In the genomic region with DNA sequence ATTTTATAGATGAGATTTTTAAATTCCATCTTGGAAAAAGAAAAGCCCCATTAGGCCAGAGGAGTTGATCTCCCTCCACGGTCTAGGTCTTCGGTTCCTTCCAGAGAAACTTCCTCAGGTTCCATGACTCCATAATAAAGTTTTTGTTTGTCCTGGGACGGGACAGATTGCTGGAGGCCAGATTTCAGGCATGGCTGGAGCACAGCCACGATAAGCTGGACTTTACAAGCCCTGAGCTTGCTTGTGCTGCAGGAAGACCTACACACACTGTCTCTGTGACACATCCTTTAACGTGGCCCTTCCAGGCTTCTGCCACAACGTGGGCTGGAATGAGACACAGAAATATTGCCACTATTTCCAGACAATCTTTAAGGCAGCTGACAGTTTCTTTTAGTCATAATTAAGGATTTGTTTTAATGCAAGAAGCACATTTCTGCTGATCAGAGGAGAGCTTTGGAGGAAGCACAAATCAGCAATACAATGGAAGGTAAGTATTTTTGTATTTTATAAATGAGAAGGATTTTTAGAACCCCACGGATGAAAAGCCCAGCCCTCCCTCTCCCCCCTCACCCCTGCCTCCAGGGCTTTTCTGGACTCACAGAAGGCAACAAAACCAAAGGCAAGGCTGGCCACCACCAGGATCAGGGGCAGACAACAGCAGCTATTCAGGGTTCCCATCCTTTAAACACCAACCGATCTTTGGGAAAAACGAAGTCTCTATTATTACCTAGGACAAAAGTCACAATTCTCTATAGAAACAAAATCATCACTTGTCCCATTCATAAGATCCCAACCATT, we compare ENCODE assay signal across 1 cellular context.
TF ChIP-seq lines count a peak whose summit lies in the region.

No MANE protein-coding gene starts in this region.

TF ChIP-seq in SK-N-SH treated with all-trans-retinoic acid at 6 μM for 48 hours, 23 proteins besides CTCF, POLR2A, EP300 and RAD21 (continued from another document):
- TF ChIP-seq, protein P1, sequence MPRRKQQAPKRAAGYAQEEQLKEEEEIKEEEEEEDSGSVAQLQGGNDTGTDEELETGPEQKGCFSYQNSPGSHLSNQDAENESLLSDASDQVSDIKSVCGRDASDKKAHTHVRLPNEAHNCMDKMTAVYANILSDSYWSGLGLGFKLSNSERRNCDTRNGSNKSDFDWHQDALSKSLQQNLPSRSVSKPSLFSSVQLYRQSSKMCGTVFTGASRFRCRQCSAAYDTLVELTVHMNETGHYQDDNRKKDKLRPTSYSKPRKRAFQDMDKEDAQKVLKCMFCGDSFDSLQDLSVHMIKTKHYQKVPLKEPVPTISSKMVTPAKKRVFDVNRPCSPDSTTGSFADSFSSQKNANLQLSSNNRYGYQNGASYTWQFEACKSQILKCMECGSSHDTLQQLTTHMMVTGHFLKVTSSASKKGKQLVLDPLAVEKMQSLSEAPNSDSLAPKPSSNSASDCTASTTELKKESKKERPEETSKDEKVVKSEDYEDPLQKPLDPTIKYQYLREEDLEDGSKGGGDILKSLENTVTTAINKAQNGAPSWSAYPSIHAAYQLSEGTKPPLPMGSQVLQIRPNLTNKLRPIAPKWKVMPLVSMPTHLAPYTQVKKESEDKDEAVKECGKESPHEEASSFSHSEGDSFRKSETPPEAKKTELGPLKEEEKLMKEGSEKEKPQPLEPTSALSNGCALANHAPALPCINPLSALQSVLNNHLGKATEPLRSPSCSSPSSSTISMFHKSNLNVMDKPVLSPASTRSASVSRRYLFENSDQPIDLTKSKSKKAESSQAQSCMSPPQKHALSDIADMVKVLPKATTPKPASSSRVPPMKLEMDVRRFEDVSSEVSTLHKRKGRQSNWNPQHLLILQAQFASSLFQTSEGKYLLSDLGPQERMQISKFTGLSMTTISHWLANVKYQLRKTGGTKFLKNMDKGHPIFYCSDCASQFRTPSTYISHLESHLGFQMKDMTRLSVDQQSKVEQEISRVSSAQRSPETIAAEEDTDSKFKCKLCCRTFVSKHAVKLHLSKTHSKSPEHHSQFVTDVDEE (CRISPR knock-in tag; IDR thresholded peaks at IDR 0.05) = no peak
- TF ChIP-seq ZNF70 (CRISPR knock-in tag; IDR thresholded peaks at IDR 0.05) = no peak
- no peak for TF ChIP-seq PATZ1 (CRISPR knock-in tag; IDR thresholded peaks at IDR 0.05; ENCODE audit: borderline replicate concordance)
- TF ChIP-seq PPARA (CRISPR knock-in tag; IDR thresholded peaks at IDR 0.05; ENCODE audit: borderline replicate concordance) = no peak
- TF ChIP-seq ZC3H10 (CRISPR knock-in tag; IDR thresholded peaks at IDR 0.05) = no peak
- no peak for TF ChIP-seq TOX (CRISPR knock-in tag; IDR thresholded peaks at IDR 0.05; ENCODE audit: borderline replicate concordance)
- TF ChIP-seq ZNF8 (CRISPR knock-in tag; IDR thresholded peaks at IDR 0.05) = no peak
- TF ChIP-seq RARB (CRISPR knock-in tag; IDR thresholded peaks at IDR 0.05) = no peak
